Comparison of ENCODE assay signal across 11 cellular contexts in genomic region chr10:61606971-61607907, GRCh38. TPM values are rescaled to one million over a fixed set of nuclear protein-coding genes. Genes with fewer than 3 reads are reported as not detected.
A peak's percentile ranks its signal among the peaks of the same experiment; 100 is the strongest.
DNase-seq lines count a peak whose midpoint lies in the region; ATAC-seq and TF ChIP-seq lines count a peak whose summit lies in the region.
"Had no signal": no experiment of that assay in that cellular context is flagged by ENCODE, and none has a peak within 500 bp of the region (broad histone marks: within the 10 kb centered on the region; RNA-seq: fewer than 3 reads in every experiment).

No MANE protein-coding gene starts in this region.

- H3K9me2 ChIP-seq in GM23338 (ENCODE audit: insufficient read depth): no peaks in the 10 kb centered on the region

- ATAC-seq in GM23338 (peak; percentile 42), RWPE2 (ENCODE audit: low read depth) (no peak; the same call in 2 of the 3 replicates), HG03565 (IDR thresholded peaks at IDR 0.05; ENCODE audit: unreplicated experiment) (no peak), GM21619 (IDR thresholded peaks at IDR 0.05; ENCODE audit: unreplicated experiment) (no peak)
- ATAC-seq: naive thymus-derived CD4-positive, alpha-beta T cell had no signal

- peak; percentile 58 for TF ChIP-seq CTCF in AG10803 (conservative IDR thresholded peaks at IDR 0.05; ENCODE audit: low read length)
- TF ChIP-seq CTCF in GM23338 (conservative IDR thresholded peaks at IDR 0.05; ENCODE audit: low read depth in 2 of 2): peak; percentile 60 to 74
- TF ChIP-seq CTCF in RWPE2 (IDR thresholded peaks at IDR 0.05; ENCODE audit: poor library complexity, severe bottlenecking): peak; percentile 79

- no peaks in the 10 kb centered on the region for H3K9me3 ChIP-seq in RWPE2 (ENCODE audit: severe bottlenecking)
- H3K9me3 ChIP-seq: vagina had no signal

- H3K4me3 Mint-ChIP-seq in GM23338: no peak overlapping the region
- H3K4me3 Mint-ChIP-seq: naive thymus-derived CD4-positive, alpha-beta T cell had no signal

- H3K9me3 Mint-ChIP-seq in GM23338: no peaks in the 10 kb centered on the region

- H3K27ac Mint-ChIP-seq in GM23338: no peak overlapping the region
- H3K27ac Mint-ChIP-seq: naive thymus-derived CD4-positive, alpha-beta T cell had no signal

- H3K36me3 ChIP-seq in GM23338 (ENCODE audit: insufficient read depth) (no peaks in the 10 kb centered on the region), RWPE2 (ENCODE audit: low read depth) (no peaks in the 10 kb centered on the region)
- H3K36me3 ChIP-seq: vagina had no signal

- H3K27ac ChIP-seq in GM23338 (ENCODE audit: low read depth): no peak overlapping the region
- no peak overlapping the region for H3K27ac ChIP-seq in RWPE2 (ENCODE audit: poor library complexity, severe bottlenecking)
- H3K27ac ChIP-seq: vagina had no signal

- H3K4me1 Mint-ChIP-seq in GM23338: peaks cover 15% of the 10 kb centered on the region; the same call in 2 of the 3 replicates
- H3K4me1 Mint-ChIP-seq: naive thymus-derived CD4-positive, alpha-beta T cell had no signal

- no peaks in the 10 kb centered on the region for H3K27me3 ChIP-seq in GM23338 (ENCODE audit: insufficient read depth)
- H3K27me3 ChIP-seq in RWPE2 (ENCODE audit: insufficient read depth, poor library complexity, severe bottlenecking): no peaks in the 10 kb centered on the region
- H3K27me3 ChIP-seq: vagina had no signal

- no peak overlapping the region for H3K4me2 ChIP-seq in GM23338

- no peaks in the 10 kb centered on the region for H3K79me2 ChIP-seq in GM23338 (replicated peaks; ENCODE audit: insufficient read depth)

- no peak overlapping the region for H2AFZ ChIP-seq in GM23338

- DNase-seq in AG10803 (ENCODE audit: low read depth): peak; percentile 43
- peak; percentile 66 for DNase-seq in GM23338 (ENCODE audit: low spot score)
- DNase-seq in RWPE2 (ENCODE audit: low spot score): no peak
- DNase-seq in iPS-NIHi11 (ENCODE audit: low spot score): peak; percentile 21
- no peak for DNase-seq in effector CD4-positive, alpha-beta T cell
- no peak for DNase-seq in activated gamma-delta T cell treated with Interleukin-2 at 50 U/mL for 16 hours
- DNase-seq: naive thymus-derived CD4-positive, alpha-beta T cell; NCI-H2081 had no signal

- H3K27me3 Mint-ChIP-seq in GM23338 (ENCODE audit: insufficient read depth, low read depth, poor library complexity): peaks cover 4% of the 10 kb centered on the region

- no peak overlapping the region for H3K4me3 ChIP-seq in AG10803 (ENCODE audit: low read length)
- H3K4me3 ChIP-seq in GM23338: no peak overlapping the region
- H3K4me3 ChIP-seq in RWPE2 (ENCODE audit: severe bottlenecking): no peak overlapping the region
- H3K4me3 ChIP-seq: vagina had no signal

- no peaks in the 10 kb centered on the region for H3K36me3 Mint-ChIP-seq in GM23338 (ENCODE audit: low read depth)
- H3K36me3 Mint-ChIP-seq: naive thymus-derived CD4-positive, alpha-beta T cell had no signal

- H3K4me1 ChIP-seq in GM23338 (ENCODE audit: insufficient read depth): peaks cover 10% of the 10 kb centered on the region; the same call in 1 of the 2 replicates
- no peaks in the 10 kb centered on the region for H3K4me1 ChIP-seq in RWPE2 (ENCODE audit: insufficient read depth, poor library complexity, severe bottlenecking)
- H3K4me1 ChIP-seq: vagina had no signal

- no peaks in the 10 kb centered on the region for H4K20me1 ChIP-seq in GM23338 (replicated peaks; ENCODE audit: insufficient read depth)

- H3F3A ChIP-seq in GM23338 (replicated peaks; ENCODE audit: low read depth): no peaks in the 10 kb centered on the region

TF ChIP-seq in GM23338, 12 proteins besides CTCF, POLR2A, EP300 and RAD21 (continues in another document):
- no peak for TF ChIP-seq STAT1 (IDR thresholded peaks at IDR 0.05; ENCODE audit: unreplicated experiment)
- TF ChIP-seq ZNF114 (CRISPR knock-in tag; IDR thresholded peaks at IDR 0.05): no peak
- no peak for TF ChIP-seq JUNB (IDR thresholded peaks at IDR 0.05; ENCODE audit: unreplicated experiment)
- no peak for TF ChIP-seq ZNF462 (CRISPR knock-in tag; IDR thresholded peaks at IDR 0.05)
- no peak for TF ChIP-seq CREB1 (CRISPR knock-in tag; IDR thresholded peaks at IDR 0.05; ENCODE audit: low read depth)
- no peak for TF ChIP-seq ZNF331 (CRISPR knock-in tag; IDR thresholded peaks at IDR 0.05; ENCODE audit: low read depth)
- TF ChIP-seq NANOG (IDR thresholded peaks at IDR 0.05; ENCODE audit: borderline replicate concordance): no peak
- TF ChIP-seq EZH2phosphoT487 (IDR thresholded peaks at IDR 0.05; ENCODE audit: unreplicated experiment): no peak

RNA-seq across cellular contexts. Expression of gene CABCOCO1, which starts 55.5 kb away (rescaled TPM):
- not detected in 2 replicates for total RNA-seq in GM23338 (2014; rRNA removed; shearing (Covaris generic))
- not detected in 2 replicates for polyA plus RNA-seq in GM23338 (2016; fragmentation: Nextera tagmentation; extraction: Ambion mirVana)
- total RNA-seq: naive thymus-derived CD4-positive, alpha-beta T cell; vagina had no signal
- polyA plus RNA-seq: naive thymus-derived CD4-positive, alpha-beta T cell had no signal

Comparison
In these comparisons a context has a peak if more than half of its experiments do, and no peak if none do; other contexts are left out.
1. DNase-seq: peak in AG10803 (single experiment), GM23338 (single experiment) and iPS-NIHi11 (single experiment); none in RWPE2 (single experiment), effector CD4-positive, alpha-beta T cell (single experiment) and activated gamma-delta T cell treated with Interleukin-2 at 50 U/mL for 16 hours (single experiment).
2. Peak in every context shown above with its lines, with median percentiles within 50 percentile points of each other: CTCF ChIP-seq.